In the genomic region with DNA sequence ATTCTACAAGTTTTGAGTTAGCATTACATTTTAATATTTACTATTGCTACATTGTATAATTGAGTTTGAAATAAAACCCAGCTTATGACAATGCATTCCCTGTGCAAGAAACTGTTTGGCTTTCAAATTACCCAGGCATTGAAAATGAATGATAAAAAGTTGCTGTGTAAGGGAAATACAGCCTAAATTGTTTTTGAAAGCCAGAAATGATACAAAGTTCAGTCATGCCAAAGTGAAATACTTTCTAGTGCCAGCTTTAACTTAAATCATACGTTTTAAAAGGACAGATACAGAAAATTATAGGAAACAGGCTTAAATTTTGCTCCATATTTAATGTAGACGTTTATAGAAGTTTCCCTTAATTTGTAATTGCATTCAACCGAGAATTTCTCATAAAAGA, we compare ENCODE assay signal across 1 cellular context.
TF ChIP-seq lines count a peak whose summit lies in the region.

No MANE protein-coding gene starts in this region.

TF ChIP-seq in neural cell, 6 proteins besides CTCF, POLR2A, EP300 and RAD21 (continued from another document):
- no peak for TF ChIP-seq REST (IDR thresholded peaks at IDR 0.05; ENCODE audit: borderline replicate concordance)
